ENCODE assay signal across 8 cellular contexts in genomic region chr1:166167395-166167922, GRCh38. TPM values are rescaled to one million over a fixed set of nuclear protein-coding genes. Genes with fewer than 3 reads are reported as not detected.
DNase-seq lines count a peak whose midpoint lies in the region; ATAC-seq lines count a peak whose summit lies in the region.

No MANE protein-coding gene starts in this region.

- no peaks in the 10 kb centered on the region for H3K9me3 ChIP-seq in ectodermal cell (ENCODE audit: control insufficient read depth, low read length)
- H3K9me3 ChIP-seq in muscle layer of colon (ENCODE audit: low read length) = no peaks in the 10 kb centered on the region

- DNase-seq in NCI-H526 (lab: John Stamatoyannopoulos, UW) = peak; percentile 82 to 83
- no peak for DNase-seq in NAMALWA (ENCODE audit: low spot score)

- H3K36me3 ChIP-seq in ectodermal cell (ENCODE audit: control insufficient read depth, insufficient read depth, low read length) (no peaks in the 10 kb centered on the region), muscle layer of colon (ENCODE audit: insufficient read depth, low read length) (no peaks in the 10 kb centered on the region)

- WGBS in ectodermal cell, 2 experiments = 60 to 61% methylated on average over 8 of the region's 8 CpGs

- peak overlapping the region; percentile 80 for H3K4me3 ChIP-seq in GM08714 (ENCODE audit: low read length)
- peak overlapping the region; percentile 52 for H3K4me3 ChIP-seq in ectodermal cell (ENCODE audit: insufficient read depth, low read depth, low read length)
- peak overlapping the region; percentile 50 to 72 for H3K4me3 ChIP-seq in muscle layer of colon (ENCODE audit: low read depth in 1 of 2, low read length in 2 of 2)

- H3K27me3 ChIP-seq in ectodermal cell (ENCODE audit: control insufficient read depth, insufficient read depth, low read length, poor library complexity, severe bottlenecking) (peaks cover 62% of the 10 kb centered on the region), muscle layer of colon (ENCODE audit: control insufficient read depth in 1 of 2, insufficient read depth in 2 of 2, low read length in 2 of 2) (no peaks in the 10 kb centered on the region)

- H3K4me1 ChIP-seq in ectodermal cell (ENCODE audit: control insufficient read depth, insufficient read depth, low read length) (no peaks in the 10 kb centered on the region), muscle layer of colon (ENCODE audit: insufficient read depth, low read length) (peaks cover 10% of the 10 kb centered on the region)

- H3K27ac ChIP-seq in ectodermal cell (ENCODE audit: insufficient read depth, low read depth, low read length, poor library complexity, severe bottlenecking) = no peak overlapping the region
- no peak overlapping the region for H3K27ac ChIP-seq in muscle layer of colon (ENCODE audit: low read depth, low read length)

- peak overlapping the region; percentile 57 for H3K9ac ChIP-seq in muscle layer of colon (ENCODE audit: low read length)

- ATAC-seq in GM19035 (IDR thresholded peaks at IDR 0.05; ENCODE audit: unreplicated experiment) = no peak
- no peak for ATAC-seq in GM19023 (IDR thresholded peaks at IDR 0.05; ENCODE audit: unreplicated experiment)
- ATAC-seq in HG02852 (IDR thresholded peaks at IDR 0.05; ENCODE audit: unreplicated experiment) = no peak

RNA-seq across cellular contexts. Expression of gene FAM78B, which starts 0.7 kb away (rescaled TPM):
- polyA plus RNA-seq in ectodermal cell (2013, experiment 1 of 4) = 0.33 TPM
- polyA plus RNA-seq in ectodermal cell (2013, experiment 2 of 4) = 0.57 TPM
- polyA plus RNA-seq in ectodermal cell (2013, experiment 3 of 4) = 0.64 TPM
- polyA plus RNA-seq in ectodermal cell (2013, experiment 4 of 4) = 0.65 TPM
